ENCODE assay signal across 9 cellular contexts in genomic region chr15:43249699-43250203, GRCh38. TPM values are rescaled to one million over a fixed set of nuclear protein-coding genes. Genes with fewer than 3 reads are reported as not detected.
DNase-seq lines count a peak whose midpoint lies in the region; ATAC-seq lines count a peak whose summit lies in the region.
"Had no signal": no experiment of that assay in that cellular context is flagged by ENCODE, and none has a peak within 500 bp of the region (broad histone marks: within the 10 kb centered on the region; RNA-seq: fewer than 3 reads in every experiment).

No MANE protein-coding gene starts in this region.

- H3K27me3 ChIP-seq in neuronal stem cell (ENCODE audit: control insufficient read depth in 3 of 3, insufficient read depth in 3 of 3, low read depth in 1 of 3, low read length in 3 of 3): peaks cover 0 to 43% (median 0%) of the 10 kb centered on the region in 3 experiments

- DNase-seq in SW480 (ENCODE audit: low spot score): peak; percentile 8
- no peak for DNase-seq in neuronal stem cell (ENCODE audit: low spot score)
- DNase-seq in G401 (ENCODE audit: low spot score): no peak
- DNase-seq in naive thymus-derived CD8-positive, alpha-beta T cell: no peak
- DNase-seq in SHP77 (lab: John Stamatoyannopoulos, UW): no peak

- H2AK5ac ChIP-seq in neuronal stem cell (ENCODE audit: low read depth, low read length): no peak overlapping the region

- H3K27me3 Mint-ChIP-seq in naive thymus-derived CD8-positive, alpha-beta T cell: peaks cover 2 to 16% (median 7%) of the 10 kb centered on the region in 5 donors

- peak overlapping the region; percentile 22 for H3K23ac ChIP-seq in neuronal stem cell (ENCODE audit: low read depth, low read length, poor library complexity)

- H2AFZ ChIP-seq in neuronal stem cell (ENCODE audit: low read length): no peak overlapping the region

- no peak overlapping the region for H3K14ac ChIP-seq in neuronal stem cell (ENCODE audit: low read length)

- H3K18ac ChIP-seq in neuronal stem cell (ENCODE audit: low read length): no peak overlapping the region

- no peaks in the 10 kb centered on the region for H3K9me3 Mint-ChIP-seq in naive thymus-derived CD8-positive, alpha-beta T cell

- WGBS in neuronal stem cell (ENCODE audit: extremely low coverage in 2 of 2, insufficient read length in 2 of 2, insufficient replicate concordance in 1 of 2), 2 donors: no CpG with 5 or more reads among the region's 5 CpGs

- no peaks in the 10 kb centered on the region for H3K36me3 ChIP-seq in neuronal stem cell (replicated peaks in 1 of 2; ENCODE audit: control insufficient read depth in 2 of 2, insufficient read depth in 2 of 2, low read length in 2 of 2)

- in situ Hi-C loops in G401 (cut with HindIII; ENCODE audit: low sequenced_read_pairs): no loop called here

- H3K4me3 Mint-ChIP-seq in naive thymus-derived CD8-positive, alpha-beta T cell: no peak overlapping the region

- no peak overlapping the region for H4K8ac ChIP-seq in neuronal stem cell (ENCODE audit: low read depth, low read length)

- H3K4ac ChIP-seq in neuronal stem cell (ENCODE audit: low read length): no peak overlapping the region

- no peak overlapping the region for H3K27ac Mint-ChIP-seq in naive thymus-derived CD8-positive, alpha-beta T cell

- no peak overlapping the region for H2BK15ac ChIP-seq in neuronal stem cell (ENCODE audit: low read length)

- H3K4me1 ChIP-seq in neuronal stem cell (ENCODE audit: control insufficient read depth in 2 of 2, insufficient read depth in 1 of 2, low read depth in 1 of 2, low read length in 2 of 2): no peaks in the 10 kb centered on the region

- no peaks in the 10 kb centered on the region for H3K79me1 ChIP-seq in neuronal stem cell (ENCODE audit: low read depth, low read length)

- ATAC-seq in GM18873 (IDR thresholded peaks at IDR 0.05; ENCODE audit: low FRiP score, unreplicated experiment) (peak; percentile 47), HG02884 (IDR thresholded peaks at IDR 0.05; ENCODE audit: unreplicated experiment) (peak; percentile 50)
- ATAC-seq in naive thymus-derived CD8-positive, alpha-beta T cell: no peak

- no peak overlapping the region for H3K4me2 ChIP-seq in neuronal stem cell (ENCODE audit: insufficient read depth, low read length, poor library complexity, severe bottlenecking)

- H3K4me1 Mint-ChIP-seq in naive thymus-derived CD8-positive, alpha-beta T cell: peaks cover 0 to 26% (median 7%) of the 10 kb centered on the region in 4 donors

- H3K36me3 Mint-ChIP-seq in naive thymus-derived CD8-positive, alpha-beta T cell: no peaks in the 10 kb centered on the region

- no peak overlapping the region for H3K9ac ChIP-seq in neuronal stem cell (ENCODE audit: low read depth, low read length, poor library complexity)

- POLR2A ChIA-PET in naive thymus-derived CD8-positive, alpha-beta T cell (lab: Charles Lee): no interaction called here

- no peak overlapping the region for H2BK12ac ChIP-seq in neuronal stem cell (ENCODE audit: low read length)

- no peak overlapping the region for H2BK5ac ChIP-seq in neuronal stem cell (ENCODE audit: low read length)

- H2BK120ac ChIP-seq in neuronal stem cell (ENCODE audit: low read depth, low read length): no peak overlapping the region

- H4K91ac ChIP-seq in neuronal stem cell (ENCODE audit: low read depth, low read length, poor library complexity): no peak overlapping the region

- no peak overlapping the region for H3K4me3 ChIP-seq in neuronal stem cell (ENCODE audit: low read length in 2 of 2)
- H3K4me3 ChIP-seq: SK-N-MC had no signal

- H3K9me3 ChIP-seq in neuronal stem cell (replicated peaks in 1 of 2; ENCODE audit: control insufficient read depth in 2 of 2, insufficient read depth in 1 of 2, low read depth in 1 of 2, low read length in 2 of 2): no peaks in the 10 kb centered on the region

- no peak overlapping the region for H3K27ac ChIP-seq in neuronal stem cell (replicated peaks; ENCODE audit: low read length)
- H3K27ac ChIP-seq: SK-N-MC had no signal

RNA-seq across cellular contexts. Expression of gene TGM5, which starts 17.0 kb away (rescaled TPM):
- not detected for polyA plus RNA-seq in neuronal stem cell (2013, experiment 1 of 2)
- polyA plus RNA-seq in neuronal stem cell (2013, experiment 2 of 2): not detected
- not detected in 2 replicates for total RNA-seq in G401 (2014; rRNA removed; shearing (Covaris generic))
- total RNA-seq in naive thymus-derived CD8-positive, alpha-beta T cell: not detected
- polyA plus RNA-seq in naive thymus-derived CD8-positive, alpha-beta T cell: not detected

RNA-seq across cellular contexts. Expression of gene EPB42, which starts 28.9 kb away (rescaled TPM):
- not detected for polyA plus RNA-seq in neuronal stem cell (2013, experiment 1 of 2)
- not detected for polyA plus RNA-seq in neuronal stem cell (2013, experiment 2 of 2)
- not detected in 2 replicates for total RNA-seq in G401 (2014; rRNA removed; shearing (Covaris generic))
- total RNA-seq in naive thymus-derived CD8-positive, alpha-beta T cell: not detected
- not detected for polyA plus RNA-seq in naive thymus-derived CD8-positive, alpha-beta T cell
- polyA plus RNA-seq: urinary bladder had no signal

RNA-seq across cellular contexts. Expression of gene TGM7, which starts 52.3 kb away (rescaled TPM):
- polyA plus RNA-seq in neuronal stem cell (2013, experiment 1 of 2): not detected
- not detected for polyA plus RNA-seq in neuronal stem cell (2013, experiment 2 of 2)
- not detected in 2 replicates for total RNA-seq in G401 (2014; rRNA removed; shearing (Covaris generic))
- total RNA-seq in naive thymus-derived CD8-positive, alpha-beta T cell: not detected
- not detected for polyA plus RNA-seq in naive thymus-derived CD8-positive, alpha-beta T cell
- total RNA-seq: urinary bladder had no signal
- polyA plus RNA-seq: urinary bladder had no signal

Comparison
In these comparisons a context has a peak if more than half of its experiments do, and no peak if none do; other contexts are left out.
1. ATAC-seq: peak in GM18873 (single experiment) and HG02884 (single experiment); none in naive thymus-derived CD8-positive, alpha-beta T cell (0 of 2).